ENCODE assay signal across 23 cellular contexts in the genomic region with DNA sequence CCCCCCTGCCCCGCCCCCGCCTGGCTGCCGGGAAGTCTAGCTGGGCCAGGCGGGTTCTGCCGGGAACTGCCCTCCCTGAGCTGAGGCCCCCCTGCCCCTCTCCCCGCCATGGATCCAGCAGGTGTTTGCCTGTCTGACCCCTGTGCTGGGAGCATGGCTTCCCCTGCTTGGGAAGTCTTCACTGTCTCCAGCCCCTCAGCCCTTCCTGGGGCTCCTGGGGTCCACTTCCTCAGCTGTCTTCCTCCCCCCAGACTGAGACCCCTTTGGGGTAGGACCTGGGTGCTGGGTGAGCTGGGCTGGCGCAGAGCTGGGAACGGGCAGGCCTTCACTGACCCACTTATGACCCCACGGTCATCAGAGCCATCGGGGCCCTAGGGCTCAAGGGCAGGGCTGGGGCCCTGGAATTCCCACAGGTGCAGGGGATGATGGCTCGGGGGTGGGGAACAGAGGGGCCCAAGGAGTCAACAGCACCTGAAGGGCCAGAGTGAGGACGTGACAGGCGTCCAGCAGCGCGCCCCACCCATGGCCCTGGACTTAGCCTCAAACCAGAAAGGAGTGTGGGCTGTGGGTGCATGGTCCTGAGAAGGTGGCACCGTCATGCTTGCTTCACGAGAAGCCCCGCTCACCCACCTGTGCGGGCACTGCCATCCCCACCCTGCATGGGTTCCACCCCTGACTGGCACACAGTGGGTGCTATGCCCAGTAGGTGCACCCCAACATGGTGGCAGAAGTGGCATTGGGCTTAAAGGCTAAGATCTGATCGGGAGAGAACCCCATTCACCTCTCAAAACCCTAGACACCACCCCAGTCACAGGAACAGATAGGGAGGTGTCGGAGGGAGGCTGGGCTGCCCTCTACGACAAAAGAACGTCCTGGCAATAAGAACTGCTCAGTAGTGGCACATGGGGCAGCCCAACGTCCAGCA. TPM values are rescaled to one million over a fixed set of nuclear protein-coding genes. Genes with fewer than 3 reads are reported as not detected.
A peak's percentile ranks its signal among the peaks of the same experiment; 100 is the strongest.
DNase-seq lines count a peak whose midpoint lies in the region; ATAC-seq and TF ChIP-seq lines count a peak whose summit lies in the region.
"Had no signal": no experiment of that assay in that cellular context is flagged by ENCODE, and none has a peak within 500 bp of the region (broad histone marks: within the 10 kb centered on the region; RNA-seq: fewer than 3 reads in every experiment).

No MANE protein-coding gene starts in this region.

- H3K4me2 ChIP-seq in osteoblast (ENCODE audit: insufficient read depth, low read length), result no peak overlapping the region

- H3K4me1 Mint-ChIP-seq in WTC11, result no peaks in the 10 kb centered on the region; the same call in 1 of the 2 replicates
- H3K4me1 Mint-ChIP-seq: CD4-positive, alpha-beta memory T cell had no signal

- H3K36me3 ChIP-seq in left lung, result no peaks in the 10 kb centered on the region
- H3K36me3 ChIP-seq in osteoblast (ENCODE audit: insufficient read depth, low read length), result peaks cover 9% of the 10 kb centered on the region
- H3K36me3 ChIP-seq: BLaER1 treated with 17β-estradiol and CSF1 and Interleukin-3, amounts not matched to agents 10 nM and 100 nM had no signal

- H3K27me3 ChIP-seq in left lung (no peaks in the 10 kb centered on the region), osteoblast (ENCODE audit: insufficient read depth, low read length) (no peaks in the 10 kb centered on the region)

- H3K27ac ChIP-seq in left lung (no peak overlapping the region), osteoblast (ENCODE audit: low read depth, low read length) (no peak overlapping the region)
- H3K27ac ChIP-seq: 22Rv1 had no signal

- POLR2A ChIA-PET in WTC11 (lab: Charles Lee), result no interaction called here

- CTCF ChIA-PET in WTC11 (lab: Charles Lee), result interaction anchor here (1.2 kb wide), 1 partner anchor 11 kb away, joined by 3 read pairs; no protein-coding TSS in a partner anchor

- ATAC-seq in WTC11 (no peak), left lung (peak; percentile 9), HG02885 (IDR thresholded peaks at IDR 0.05; ENCODE audit: poor library complexity, unreplicated experiment) (no peak), HG02759 (IDR thresholded peaks at IDR 0.05; ENCODE audit: unreplicated experiment) (no peak), HG02642 (IDR thresholded peaks at IDR 0.05; ENCODE audit: poor library complexity, unreplicated experiment) (no peak)

- H3K4me1 ChIP-seq in left lung (peaks cover 0 to 16% of the 10 kb centered on the region in 2 donors), osteoblast (ENCODE audit: insufficient read depth, low read length) (no peaks in the 10 kb centered on the region)

- H3K79me2 ChIP-seq in osteoblast (ENCODE audit: insufficient read depth, low read length), result peaks cover 12% of the 10 kb centered on the region

- H4K20me1 ChIP-seq in osteoblast (ENCODE audit: insufficient read depth, low read length), result peaks cover 17% of the 10 kb centered on the region

- no peak overlapping the region for H2AFZ ChIP-seq in osteoblast (ENCODE audit: low read length)

- peaks cover 6% of the 10 kb centered on the region for H3K9me3 Mint-ChIP-seq in WTC11

- TF ChIP-seq CTCF in WTC11 (IDR thresholded peaks at IDR 0.05) (no peak), left lung (IDR thresholded peaks at IDR 0.05) (no peak), osteoblast (IDR thresholded peaks at IDR 0.05; ENCODE audit: extremely low read depth, low read depth, low read length) (no peak)

- peak; percentile 84 for DNase-seq in DMS 273 (lab: John Stamatoyannopoulos, UW; ENCODE audit: unreplicated experiment)
- DNase-seq in DMS 273 treated with DMSO at 0.1 percent for 48 hours (lab: John Stamatoyannopoulos, UW), result no peak
- DNase-seq in WTC11 (ENCODE audit: low spot score), result no peak
- no peak for DNase-seq in left lung
- DNase-seq in osteoblast (ENCODE audit: insufficient read length, low spot score, missing footprints), result peak; percentile 72
- DNase-seq: ACHN; Calu3; CD4-positive, alpha-beta memory T cell; EL; GF-D8; Kasumi-1; NCI-H1694; NCI-H2081; NCI-H446 treated with DMSO at 0.1 percent for 48 hours; NCI-H526 treated with DMSO at 0.1 percent for 48 hours; OCI-M1; Right ventricle myocardium superior; SW 1271 had no signal

- intact Hi-C loops in left lung (cut with DNase I), result no loop called here

- H3K4me3 Mint-ChIP-seq in WTC11, result no peak overlapping the region
- H3K4me3 Mint-ChIP-seq: CD4-positive, alpha-beta memory T cell had no signal

- peaks cover 17% of the 10 kb centered on the region for H3K36me3 Mint-ChIP-seq in WTC11

- H3K27ac Mint-ChIP-seq in WTC11, result no peak overlapping the region

- no peak overlapping the region for H3K4me3 ChIP-seq in left lung
- H3K4me3 ChIP-seq in osteoblast (ENCODE audit: insufficient read depth, low read length), result no peak overlapping the region
- H3K4me3 ChIP-seq: BLaER1 treated with 17β-estradiol and CSF1 and Interleukin-3, amounts not matched to agents 10 nM and 100 nM had no signal

- peaks cover 42% of the 10 kb centered on the region for H3K27me3 Mint-ChIP-seq in WTC11 (ENCODE audit: low read depth)

- peaks cover 0 to 7% of the 10 kb centered on the region in 2 donors for H3K9me3 ChIP-seq in left lung
- peaks cover 6% of the 10 kb centered on the region for H3K9me3 ChIP-seq in osteoblast (ENCODE audit: low read depth, low read length)

TF ChIP-seq in WTC11, 78 proteins besides CTCF, POLR2A, EP300 and RAD21:
- TF ChIP-seq GABPB1 (CRISPR knock-in tag; IDR thresholded peaks at IDR 0.05), result peak; percentile 56; the same call in 1 of the 2 replicates
- TF ChIP-seq ZNF317 (CRISPR knock-in tag; IDR thresholded peaks at IDR 0.05; ENCODE audit: borderline replicate concordance, low read depth), result no peak
TF ChIP-seq in WTC11: peak in this region for 1.

RNA-seq across cellular contexts. Expression of a gene that starts 16.2 kb away (rescaled TPM):
- total RNA-seq in WTC11 (2021) (29.1 to 55.0 TPM (median 34.2 TPM) in 3 replicates), left lung (100 to 1,000 TPM in 1 of 2 donors, 10 to 100 TPM in 1; 94.4 to 102 TPM), osteoblast (61.3 and 83.6 TPM in 2 replicates)

Comparison
In these comparisons a context has a peak if more than half of its experiments do, and no peak if none do; other contexts are left out.
1. DNase-seq: peak in DMS 273 (single experiment) and osteoblast (single experiment); none in DMS 273 treated with DMSO at 0.1 percent for 48 hours (single experiment), WTC11 (single experiment) and left lung (0 of 2).